Comparison of ENCODE assay signal across 8 cellular contexts in the genomic region with DNA sequence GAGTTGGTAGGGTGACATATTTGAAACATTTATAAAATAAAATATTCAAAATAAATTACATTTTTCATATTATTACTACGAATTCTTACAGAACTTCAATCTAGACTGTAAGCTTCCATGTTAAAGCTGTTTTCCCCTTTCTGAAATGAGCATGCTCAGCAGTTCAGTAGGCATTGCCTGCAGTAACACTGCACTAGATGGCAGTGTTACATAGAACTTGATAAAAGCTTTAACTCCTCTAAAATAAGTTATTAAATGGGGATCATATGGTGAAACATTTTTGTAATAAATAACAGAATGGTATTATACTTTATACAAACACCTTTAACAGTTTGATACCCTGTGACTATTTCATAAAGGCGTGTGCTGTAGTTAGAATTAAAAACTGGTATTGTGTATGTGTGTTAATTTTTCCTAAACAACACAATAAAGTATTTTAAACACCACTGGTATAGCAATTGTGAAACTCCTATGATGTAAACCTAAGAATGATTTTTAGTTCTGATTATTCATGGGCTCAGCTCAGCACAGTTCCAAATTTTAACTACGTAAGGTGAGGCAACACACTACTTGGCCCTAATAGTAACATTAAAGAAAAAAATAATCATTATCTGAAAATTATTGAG. TPM values are rescaled to one million over a fixed set of nuclear protein-coding genes. Genes with fewer than 3 reads are reported as not detected.
DNase-seq lines count a peak whose midpoint lies in the region; ATAC-seq, FAIRE-seq and TF ChIP-seq lines count a peak whose summit lies in the region.

No MANE protein-coding gene starts in this region.

- POLR2A ChIA-PET in activated naive CD8-positive, alpha-beta T cell treated with anti-CD3 and anti-CD28 coated beads, Interleukin-2, amount 10 ng/mL, durations not matched to agents 7 days and 5 days (lab: Charles Lee): interaction anchor here (0.9 to 3.7 kb wide), 7 partner anchors 69 to 167 kb away, joined by 3 to 22 read pairs (median 4); partner anchors contain the start of gene UBAC2

- H3K27ac Mint-ChIP-seq in HFFc6: no peak overlapping the region
- no peak overlapping the region for H3K27ac Mint-ChIP-seq in activated naive CD8-positive, alpha-beta T cell treated with anti-CD3 and anti-CD28 coated beads, Interleukin-2, amount 10 ng/mL, durations not matched to agents 7 days and 5 days
- peak overlapping the region; percentile 97 for H3K27ac Mint-ChIP-seq in stimulated activated memory B cell treated with anti-CD40 and anti-IgM and Interleukin-4, amounts not matched to agents 10 μg/mL and 1 μg/mL and 100 μg/mL, for 72 hours

- peak; percentile 66 for ATAC-seq in activated naive CD8-positive, alpha-beta T cell treated with anti-CD3 and anti-CD28 coated beads, Interleukin-2, amount 10 ng/mL, durations not matched to agents 7 days and 5 days (ENCODE audit: low read depth)
- ATAC-seq in stimulated activated memory B cell treated with anti-CD40 and anti-IgM and Interleukin-4, amounts not matched to agents 10 μg/mL and 1 μg/mL and 100 μg/mL, for 72 hours: peak; percentile 79
- no peak for ATAC-seq in GM19397 (IDR thresholded peaks at IDR 0.05; ENCODE audit: unreplicated experiment)

- no peaks in the 10 kb centered on the region for H3K36me3 ChIP-seq in right atrium auricular region

- TF ChIP-seq CTCF in HFFc6 (IDR thresholded peaks at IDR 0.05): peak; percentile 85
- peak; percentile 44 to 77 for TF ChIP-seq CTCF in right atrium auricular region (IDR thresholded peaks at IDR 0.05)

- DNase-seq in A172 (ENCODE audit: low spot score): peak; percentile 54
- DNase-seq in HFFc6: peak; percentile 57
- DNase-seq in NCI-H1417 (lab: John Stamatoyannopoulos, UW): peak; percentile 19 to 67 (median 44)
- no peak for DNase-seq in activated naive CD8-positive, alpha-beta T cell treated with anti-CD3 and anti-CD28 coated beads, Interleukin-2, amount 10 ng/mL, durations not matched to agents 7 days and 5 days
- DNase-seq in right atrium auricular region (ENCODE audit: low spot score): no peak

- FAIRE-seq in G401.6 (lab: Jason Lieb, UNC): peak; percentile 97

- peaks cover 0 to 8% of the 10 kb centered on the region in 2 donors for H3K9me3 ChIP-seq in right atrium auricular region

- peaks cover 2% of the 10 kb centered on the region for H3K4me1 Mint-ChIP-seq in HFFc6 (ENCODE audit: low read depth)
- peaks cover 43% of the 10 kb centered on the region for H3K4me1 Mint-ChIP-seq in activated naive CD8-positive, alpha-beta T cell treated with anti-CD3 and anti-CD28 coated beads, Interleukin-2, amount 10 ng/mL, durations not matched to agents 7 days and 5 days
- peaks cover 67% of the 10 kb centered on the region for H3K4me1 Mint-ChIP-seq in stimulated activated memory B cell treated with anti-CD40 and anti-IgM and Interleukin-4, amounts not matched to agents 10 μg/mL and 1 μg/mL and 100 μg/mL, for 72 hours

- H3K4me3 Mint-ChIP-seq in HFFc6: no peak overlapping the region
- H3K4me3 Mint-ChIP-seq in activated naive CD8-positive, alpha-beta T cell treated with anti-CD3 and anti-CD28 coated beads, Interleukin-2, amount 10 ng/mL, durations not matched to agents 7 days and 5 days: no peak overlapping the region
- H3K4me3 Mint-ChIP-seq in stimulated activated memory B cell treated with anti-CD40 and anti-IgM and Interleukin-4, amounts not matched to agents 10 μg/mL and 1 μg/mL and 100 μg/mL, for 72 hours: no peak overlapping the region

- no peak overlapping the region for H3K4me3 ChIP-seq in right atrium auricular region

- H3K27me3 Mint-ChIP-seq in HFFc6 (ENCODE audit: insufficient read depth): peaks cover 2% of the 10 kb centered on the region
- H3K27me3 Mint-ChIP-seq in activated naive CD8-positive, alpha-beta T cell treated with anti-CD3 and anti-CD28 coated beads, Interleukin-2, amount 10 ng/mL, durations not matched to agents 7 days and 5 days: no peaks in the 10 kb centered on the region
- no peaks in the 10 kb centered on the region for H3K27me3 Mint-ChIP-seq in stimulated activated memory B cell treated with anti-CD40 and anti-IgM and Interleukin-4, amounts not matched to agents 10 μg/mL and 1 μg/mL and 100 μg/mL, for 72 hours

- H3K36me3 Mint-ChIP-seq in HFFc6 (ENCODE audit: low read depth): peaks cover 8% of the 10 kb centered on the region
- H3K36me3 Mint-ChIP-seq in activated naive CD8-positive, alpha-beta T cell treated with anti-CD3 and anti-CD28 coated beads, Interleukin-2, amount 10 ng/mL, durations not matched to agents 7 days and 5 days: peaks cover 26% of the 10 kb centered on the region
- peaks cover 28% of the 10 kb centered on the region for H3K36me3 Mint-ChIP-seq in stimulated activated memory B cell treated with anti-CD40 and anti-IgM and Interleukin-4, amounts not matched to agents 10 μg/mL and 1 μg/mL and 100 μg/mL, for 72 hours

- peaks cover 0 to under 1% of the 10 kb centered on the region in 2 donors for H3K4me1 ChIP-seq in right atrium auricular region

- no peaks in the 10 kb centered on the region for H3K27me3 ChIP-seq in right atrium auricular region

- H3K27ac ChIP-seq in right atrium auricular region: no peak overlapping the region

- no peaks in the 10 kb centered on the region for H3K9me3 Mint-ChIP-seq in HFFc6
- H3K9me3 Mint-ChIP-seq in activated naive CD8-positive, alpha-beta T cell treated with anti-CD3 and anti-CD28 coated beads, Interleukin-2, amount 10 ng/mL, durations not matched to agents 7 days and 5 days: peaks cover 4% of the 10 kb centered on the region
- H3K9me3 Mint-ChIP-seq in stimulated activated memory B cell treated with anti-CD40 and anti-IgM and Interleukin-4, amounts not matched to agents 10 μg/mL and 1 μg/mL and 100 μg/mL, for 72 hours: peaks cover 5% of the 10 kb centered on the region

RNA-seq across cellular contexts. Expression of gene GPR18, which starts 11.6 kb away (rescaled TPM):
- not detected in 2 replicates for total RNA-seq in A172 (2014; rRNA removed; shearing (Covaris generic))
- not detected for total RNA-seq in HFFc6 (2021; fragmentation: NEBNext Ultra II Directional; extraction: Animal tissue kit (Norgen Biotek cat#: 25700))
- total RNA-seq in activated naive CD8-positive, alpha-beta T cell treated with anti-CD3 and anti-CD28 coated beads, Interleukin-2, amount 10 ng/mL, durations not matched to agents 7 days and 5 days: 10 to 100 TPM; 25.5 to 25.9 TPM
- under 1 TPM in 1 of 2 donors, not detected in 1; 0.28 TPM for total RNA-seq in right atrium auricular region

RNA-seq across cellular contexts. Expression of gene GPR183, which starts 37.5 kb away (rescaled TPM):
- not detected in 2 replicates for total RNA-seq in A172 (2014; rRNA removed; shearing (Covaris generic))
- total RNA-seq in HFFc6 (2021; fragmentation: NEBNext Ultra II Directional; extraction: Animal tissue kit (Norgen Biotek cat#: 25700)): under 1 TPM in 1 of 6 experiments, not detected in 5; 0.17 TPM
- 10 to 100 TPM; 36.4 to 44.9 TPM for total RNA-seq in activated naive CD8-positive, alpha-beta T cell treated with anti-CD3 and anti-CD28 coated beads, Interleukin-2, amount 10 ng/mL, durations not matched to agents 7 days and 5 days
- 10 to 100 TPM in 1 of 2 donors, 1 to 10 TPM in 1; 7.6 to 13.3 TPM for total RNA-seq in right atrium auricular region

Comparison
In these comparisons a context has a peak if more than half of its experiments do, and no peak if none do; other contexts are left out.
1. DNase-seq: peak in A172 (single experiment), HFFc6 (single experiment) and NCI-H1417 (3 of 3); none in activated naive CD8-positive, alpha-beta T cell treated with anti-CD3 and anti-CD28 coated beads, Interleukin-2, amount 10 ng/mL, durations not matched to agents 7 days and 5 days (single experiment) and right atrium auricular region (single experiment).
2. RNA of gene GPR18, which starts 11.6 kb away (total RNA-seq): 25.5 to 25.9 TPM in activated naive CD8-positive, alpha-beta T cell treated with anti-CD3 and anti-CD28 coated beads, Interleukin-2, amount 10 ng/mL, durations not matched to agents 7 days and 5 days; 0.28 TPM in right atrium auricular region, not detected in A172 and not detected in HFFc6; every median in the first group is over 10 times any median in the second.